In the genomic region with DNA sequence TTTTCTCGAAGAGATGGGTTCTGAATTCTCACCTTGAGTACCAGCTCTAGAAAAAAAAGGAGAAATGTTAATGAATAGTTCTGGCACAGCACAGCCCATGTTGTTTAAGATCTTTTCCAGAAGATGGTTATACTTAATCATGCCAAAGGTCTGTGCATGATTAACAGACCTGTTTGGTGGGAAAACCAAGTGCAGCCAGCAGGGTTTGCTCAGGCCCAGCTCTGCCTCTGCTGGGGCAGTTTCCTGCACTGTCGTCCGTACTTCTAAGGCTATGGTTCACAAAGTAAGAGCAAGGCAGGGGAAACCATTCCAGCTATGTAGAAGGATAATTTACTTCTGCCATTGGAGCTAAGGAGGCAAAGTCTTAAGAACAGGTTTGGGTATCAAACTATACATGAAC, we compare ENCODE assay signal across 24 cellular contexts. TPM values are rescaled to one million over a fixed set of nuclear protein-coding genes. Genes with fewer than 3 reads are reported as not detected.
DNase-seq lines count a peak whose midpoint lies in the region; ATAC-seq, FAIRE-seq and TF ChIP-seq lines count a peak whose summit lies in the region.
"Had no signal": no experiment of that assay in that cellular context is flagged by ENCODE, and none has a peak within 500 bp of the region (broad histone marks: within the 10 kb centered on the region; RNA-seq: fewer than 3 reads in every experiment).

No MANE protein-coding gene starts in this region.

- no peak overlapping the region for H3K27ac ChIP-seq in CD8-positive, alpha-beta T cell (ENCODE audit: low read depth, low read length)
- H3K27ac ChIP-seq in Peyer's patch, result peak overlapping the region in 1 of 4 donors; percentile 12
- H3K27ac ChIP-seq: HL-60, lower lobe of right lung, testis had no signal

- H3K27me3 Mint-ChIP-seq in CD8-positive, alpha-beta T cell (ENCODE audit: low read depth), result no peaks in the 10 kb centered on the region
- no peaks in the 10 kb centered on the region for H3K27me3 Mint-ChIP-seq in activated naive CD8-positive, alpha-beta T cell treated with anti-CD3 and anti-CD28 coated beads, Interleukin-2, amount 10 ng/mL, durations not matched to agents 7 days and 5 days
- no peaks in the 10 kb centered on the region for H3K27me3 Mint-ChIP-seq in naive thymus-derived CD8-positive, alpha-beta T cell

- POLR2A ChIA-PET in CD8-positive, alpha-beta T cell (lab: Charles Lee), result interaction anchor here (1.1 kb wide), 1 partner anchor 11 kb away, joined by 4 read pairs; the partner anchor contains the start of gene ANKRD40
- POLR2A ChIA-PET in activated naive CD8-positive, alpha-beta T cell treated with anti-CD3 and anti-CD28 coated beads, Interleukin-2, amount 10 ng/mL, durations not matched to agents 7 days and 5 days (lab: Charles Lee), result interaction anchor here (0.7 to 2.4 kb wide), 3 partner anchors 11 to 224 kb away, joined by 5 to 8 read pairs (median 6); partner anchors contain the start of genes ANKRD40 and LUC7L3
- POLR2A ChIA-PET in naive thymus-derived CD8-positive, alpha-beta T cell (lab: Charles Lee), result interaction anchor here (0.7 to 1.5 kb wide), 3 partner anchors 8 to 22 kb away, joined by 4 read pairs; partner anchors contain the start of gene LUC7L3

- intact Hi-C loops in CD8-positive, alpha-beta T cell (cut with DNase I, micrococcal nuclease), result loop anchor here (1.0 to 5.0 kb wide), 4 partner anchors 65 to 220 kb away; partner anchors contain the start of genes ABCC3 (in 1 of the 2), RSAD1 (in 1 of the 2) and SPATA20 (in 1 of the 2)

- no peaks in the 10 kb centered on the region for H3K9me3 Mint-ChIP-seq in CD8-positive, alpha-beta T cell
- no peaks in the 10 kb centered on the region for H3K9me3 Mint-ChIP-seq in activated naive CD8-positive, alpha-beta T cell treated with anti-CD3 and anti-CD28 coated beads, Interleukin-2, amount 10 ng/mL, durations not matched to agents 7 days and 5 days
- H3K9me3 Mint-ChIP-seq in naive thymus-derived CD8-positive, alpha-beta T cell, result no peaks in the 10 kb centered on the region
- H3K9me3 Mint-ChIP-seq: activated T-cell treated with anti-CD3 and anti-CD28 coated beads, Interleukin-2, amount 50 U/mL, for 4 hours; H9 had no signal

- no peaks in the 10 kb centered on the region for H3K27me3 ChIP-seq in CD8-positive, alpha-beta T cell (ENCODE audit: insufficient read depth, low read length)
- H3K27me3 ChIP-seq in Peyer's patch, result no peaks in the 10 kb centered on the region
- H3K27me3 ChIP-seq: BE2C, testis had no signal

- H3K27ac Mint-ChIP-seq in CD8-positive, alpha-beta T cell, result peak overlapping the region; percentile 39
- H3K27ac Mint-ChIP-seq in activated naive CD8-positive, alpha-beta T cell treated with anti-CD3 and anti-CD28 coated beads, Interleukin-2, amount 10 ng/mL, durations not matched to agents 7 days and 5 days, result peak overlapping the region; percentile 52
- H3K27ac Mint-ChIP-seq in naive thymus-derived CD8-positive, alpha-beta T cell, result peak overlapping the region in 7 of 10 donors; percentile 2 to 48 (median 23)
- H3K27ac Mint-ChIP-seq: H9 had no signal

- TF ChIP-seq POLR2A in Peyer's patch (IDR thresholded peaks at IDR 0.05), result no peak

- FAIRE-seq in HTR-8/SVneo (lab: Jason Lieb, UNC), result peak; percentile 4
- FAIRE-seq: D721Med, G401.6, small intestine had no signal

- peaks cover 16% of the 10 kb centered on the region for H3K4me1 Mint-ChIP-seq in CD8-positive, alpha-beta T cell (ENCODE audit: low read depth)
- H3K4me1 Mint-ChIP-seq in activated naive CD8-positive, alpha-beta T cell treated with anti-CD3 and anti-CD28 coated beads, Interleukin-2, amount 10 ng/mL, durations not matched to agents 7 days and 5 days, result peaks cover 21% of the 10 kb centered on the region
- peaks cover 13 to 21% (median 16%) of the 10 kb centered on the region in 4 donors for H3K4me1 Mint-ChIP-seq in naive thymus-derived CD8-positive, alpha-beta T cell
- H3K4me1 Mint-ChIP-seq: H9 had no signal

- ATAC-seq in CD8-positive, alpha-beta T cell, result no peak
- no peak for ATAC-seq in activated naive CD8-positive, alpha-beta T cell treated with anti-CD3 and anti-CD28 coated beads, Interleukin-2, amount 10 ng/mL, durations not matched to agents 7 days and 5 days (ENCODE audit: low read depth)
- no peak for ATAC-seq in naive thymus-derived CD8-positive, alpha-beta T cell
- ATAC-seq in HG02970 (IDR thresholded peaks at IDR 0.05; ENCODE audit: low FRiP score, unreplicated experiment) (no peak), HG02870 (IDR thresholded peaks at IDR 0.05; ENCODE audit: unreplicated experiment) (no peak)
- ATAC-seq: activated T-cell treated with anti-CD3 and anti-CD28 coated beads, Interleukin-2, amount 50 U/mL, for 4 hours; lower lobe of right lung had no signal

- no peak for TF ChIP-seq CTCF in CD8-positive, alpha-beta T cell (IDR thresholded peaks at IDR 0.05)
- TF ChIP-seq CTCF in Peyer's patch (IDR thresholded peaks at IDR 0.05), result no peak

- H3K4me1 ChIP-seq in CD8-positive, alpha-beta T cell (ENCODE audit: insufficient read depth, low read length), result no peaks in the 10 kb centered on the region
- H3K4me1 ChIP-seq in Peyer's patch, result peaks cover 0 to 19% (median 2%) of the 10 kb centered on the region in 4 donors
- H3K4me1 ChIP-seq: testis had no signal

- H3K4me3 ChIP-seq in CD8-positive, alpha-beta T cell (ENCODE audit: low read depth, low read length), result no peak overlapping the region
- H3K4me3 ChIP-seq in Peyer's patch, result no peak overlapping the region
- H3K4me3 ChIP-seq: lower lobe of right lung, testis had no signal

- CTCF ChIA-PET in CD8-positive, alpha-beta T cell (lab: Charles Lee), result interaction anchor here (1.5 kb wide), 1 partner anchor 67 kb away, joined by 7 read pairs; no protein-coding TSS in a partner anchor

- no peak overlapping the region for H3K4me3 Mint-ChIP-seq in CD8-positive, alpha-beta T cell
- H3K4me3 Mint-ChIP-seq in activated naive CD8-positive, alpha-beta T cell treated with anti-CD3 and anti-CD28 coated beads, Interleukin-2, amount 10 ng/mL, durations not matched to agents 7 days and 5 days, result no peak overlapping the region
- H3K4me3 Mint-ChIP-seq in naive thymus-derived CD8-positive, alpha-beta T cell, result no peak overlapping the region
- H3K4me3 Mint-ChIP-seq: activated T-cell treated with anti-CD3 and anti-CD28 coated beads, Interleukin-2, amount 50 U/mL, for 4 hours; H9 had no signal

- peaks cover 46% of the 10 kb centered on the region for H3K36me3 ChIP-seq in CD8-positive, alpha-beta T cell (ENCODE audit: insufficient read depth, low read length)
- peaks cover 0 to 51% (median 0%) of the 10 kb centered on the region in 3 donors for H3K36me3 ChIP-seq in Peyer's patch

- peaks cover 90% of the 10 kb centered on the region for H3K36me3 Mint-ChIP-seq in CD8-positive, alpha-beta T cell
- peaks cover 22% of the 10 kb centered on the region for H3K36me3 Mint-ChIP-seq in activated naive CD8-positive, alpha-beta T cell treated with anti-CD3 and anti-CD28 coated beads, Interleukin-2, amount 10 ng/mL, durations not matched to agents 7 days and 5 days
- peaks cover 5 to 92% (median 18%) of the 10 kb centered on the region in 3 donors for H3K36me3 Mint-ChIP-seq in naive thymus-derived CD8-positive, alpha-beta T cell

- no peaks in the 10 kb centered on the region for H3K9me3 ChIP-seq in CD8-positive, alpha-beta T cell (ENCODE audit: low read length)
- H3K9me3 ChIP-seq in Peyer's patch, result no peaks in the 10 kb centered on the region
- H3K9me3 ChIP-seq: BE2C, lower lobe of right lung, testis had no signal

- no peak for DNase-seq in CD8-positive, alpha-beta T cell
- DNase-seq in HTR-8/SVneo (ENCODE audit: insufficient read length, low spot score) (no peak), GM19238 (ENCODE audit: insufficient read length, low spot score) (no peak), Peyer's patch (no peak)
- no peak for DNase-seq in activated naive CD8-positive, alpha-beta T cell treated with anti-CD3 and anti-CD28 coated beads, Interleukin-2, amount 10 ng/mL, durations not matched to agents 7 days and 5 days
- no peak for DNase-seq in naive thymus-derived CD8-positive, alpha-beta T cell
- DNase-seq: activated CD4-positive, alpha-beta T cell treated with anti-CD3 and anti-CD28 coated beads for 1 hour; activated T-cell treated with anti-CD3 and anti-CD28 coated beads, Interleukin-2, amount 50 U/mL, for 4 hours; amygdala; BE2C; caudate nucleus; H9; lower lobe of right lung; NCI-H2029 treated with DMSO at 0.1 percent for 48 hours; NCI-H526; small intestine; stimulated activated CD4-positive, alpha-beta T cell treated with anti-CD3 and anti-CD28 coated beads, Interleukin-4, amount 100 ng/mL, for 4 hours; T1000; testis had no signal

RNA-seq across cellular contexts. Expression of gene ANKRD40, which starts 10.6 kb away (rescaled TPM):
- 10 to 100 TPM; 23.1 to 24.7 TPM for total RNA-seq in CD8-positive, alpha-beta T cell
- 10 to 100 TPM; 30.3 to 31.4 TPM for total RNA-seq in activated naive CD8-positive, alpha-beta T cell treated with anti-CD3 and anti-CD28 coated beads, Interleukin-2, amount 10 ng/mL, durations not matched to agents 7 days and 5 days
- 10 to 100 TPM; 35.5 to 39.5 TPM for total RNA-seq in naive thymus-derived CD8-positive, alpha-beta T cell
- 1 to 10 TPM; 2.8 to 5.2 (median 4.3) TPM for polyA plus RNA-seq in naive thymus-derived CD8-positive, alpha-beta T cell
- 10 to 100 TPM; 18.2 to 24.7 (median 21.4) TPM for total RNA-seq in Peyer's patch

RNA-seq across cellular contexts. Expression of gene LUC7L3, which starts 22.3 kb away (rescaled TPM):
- 10 to 100 TPM; 90.0 to 96.1 TPM for total RNA-seq in CD8-positive, alpha-beta T cell
- 100 to 1,000 TPM; 184 to 200 TPM for total RNA-seq in activated naive CD8-positive, alpha-beta T cell treated with anti-CD3 and anti-CD28 coated beads, Interleukin-2, amount 10 ng/mL, durations not matched to agents 7 days and 5 days
- 100 to 1,000 TPM; 311 to 345 TPM for total RNA-seq in naive thymus-derived CD8-positive, alpha-beta T cell
- 10 to 100 TPM; 41.6 to 58.4 (median 46.0) TPM for polyA plus RNA-seq in naive thymus-derived CD8-positive, alpha-beta T cell
- 1,000 to 10,000 TPM in 1 of 4 donors, 100 to 1,000 TPM in 2, 10 to 100 TPM in 1; 77.2 to 1,326 (median 139) TPM for total RNA-seq in Peyer's patch
